In the genomic region with DNA sequence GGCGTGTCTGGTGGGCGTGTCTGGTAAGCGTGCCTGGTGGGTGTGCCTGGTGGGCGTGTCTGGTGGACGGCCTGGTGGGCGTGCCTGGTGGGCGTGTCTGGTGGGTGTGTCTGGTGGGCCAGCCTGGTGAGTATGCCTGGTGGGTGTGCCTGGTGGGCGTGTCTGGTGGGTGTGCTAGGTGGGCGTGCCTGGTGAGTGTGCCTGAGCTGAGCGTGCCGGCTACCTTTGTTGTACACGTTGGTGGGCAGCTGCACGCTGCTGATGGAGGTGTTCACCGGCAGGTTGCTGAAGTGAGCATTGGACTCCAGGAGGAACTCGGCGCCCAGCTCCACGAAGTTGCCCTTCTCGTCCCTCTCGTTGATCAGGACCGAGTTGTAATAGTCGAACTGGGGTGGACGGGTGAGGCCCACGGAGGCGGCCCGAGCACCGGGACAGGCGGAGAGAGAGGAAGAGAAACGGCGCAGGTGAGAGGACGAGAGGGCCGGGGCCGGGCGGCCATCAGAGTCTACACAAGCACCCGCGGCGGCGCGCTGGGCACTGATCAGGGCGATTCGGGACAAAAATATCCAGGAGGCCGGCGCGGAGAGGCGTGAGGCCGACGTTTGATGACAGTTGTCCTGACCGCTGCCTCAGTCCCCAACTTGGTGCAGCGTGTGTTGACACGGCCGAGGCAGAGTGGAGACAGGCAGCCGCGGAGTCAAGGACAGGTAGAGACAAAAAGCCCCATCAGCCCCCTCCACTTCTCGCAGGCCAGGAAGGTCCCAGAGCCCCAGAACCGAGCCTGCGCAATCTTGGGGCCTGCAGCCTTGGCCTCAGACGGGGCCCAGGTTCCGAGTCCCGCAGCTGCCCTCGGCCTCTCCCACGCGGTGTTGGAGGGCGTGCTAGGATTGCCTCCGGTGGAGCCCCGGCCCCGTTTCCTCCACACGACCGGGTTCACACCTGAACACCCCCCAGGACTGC, we compare ENCODE assay signal across 9 cellular contexts. TPM values are rescaled to one million over a fixed set of nuclear protein-coding genes. Genes with fewer than 3 reads are reported as not detected.
A peak's percentile ranks its signal among the peaks of the same experiment; 100 is the strongest.
DNase-seq lines count a peak whose midpoint lies in the region; ATAC-seq and TF ChIP-seq lines count a peak whose summit lies in the region.
"Had no signal": no experiment of that assay in that cellular context is flagged by ENCODE, and none has a peak within 500 bp of the region (broad histone marks: within the 10 kb centered on the region; RNA-seq: fewer than 3 reads in every experiment).

No MANE protein-coding gene starts in this region.

- peak; percentile 25 for DNase-seq in AG20443 (ENCODE audit: low spot score)
- DNase-seq in PC-3 = peak; percentile 25
- peak; percentile 13 for DNase-seq in central memory CD8-positive, alpha-beta T cell (ENCODE audit: low spot score in 2 of 2)
- DNase-seq in naive thymus-derived CD4-positive, alpha-beta T cell = peak in 6 of 9 donors; percentile 5 to 34 (median 14)
- no peak for DNase-seq in SKM-1 treated with dmso at 0.1 percent for 144 hours (lab: John Stamatoyannopoulos, UW; ENCODE audit: unreplicated experiment)
- DNase-seq in HT-29 (ENCODE audit: low spot score) = no peak
- no peak for DNase-seq in GF-D8 (lab: John Stamatoyannopoulos, UW)

- H3K9me3 ChIP-seq in PC-3 (ENCODE audit: low read length) = peaks cover 8% of the 10 kb centered on the region; the same call in 1 of the 2 replicates
- H3K9me3 ChIP-seq in naive thymus-derived CD4-positive, alpha-beta T cell (ENCODE audit: control insufficient read depth in 2 of 3, low read length in 3 of 3) = peaks cover 0 to 8% (median 0%) of the 10 kb centered on the region in 3 experiments

- peaks cover under 1% of the 10 kb centered on the region for H3K36me3 Mint-ChIP-seq in central memory CD8-positive, alpha-beta T cell (ENCODE audit: insufficient read depth)
- H3K36me3 Mint-ChIP-seq in naive thymus-derived CD4-positive, alpha-beta T cell = peaks cover 0 to 11% (median 4%) of the 10 kb centered on the region in 5 donors

- H3K9ac ChIP-seq in PC-3 (ENCODE audit: low read length) = no peak overlapping the region

- H3K4me3 ChIP-seq in PC-3 (ENCODE audit: low read length) = peak overlapping the region; percentile 59
- H3K4me3 ChIP-seq in naive thymus-derived CD4-positive, alpha-beta T cell (ENCODE audit: low read length) = no peak overlapping the region

- intact Hi-C loops in PC-3 (cut with micrococcal nuclease) = no loop called here
- intact Hi-C loops in naive thymus-derived CD4-positive, alpha-beta T cell (cut with micrococcal nuclease) = no loop called here

- H3K4me2 ChIP-seq in PC-3 (ENCODE audit: low read length) = peak overlapping the region; percentile 76

- peaks cover 21% of the 10 kb centered on the region for H3K27me3 Mint-ChIP-seq in central memory CD8-positive, alpha-beta T cell
- peaks cover 13 to 31% (median 18%) of the 10 kb centered on the region in 5 donors for H3K27me3 Mint-ChIP-seq in naive thymus-derived CD4-positive, alpha-beta T cell

- H3K79me2 ChIP-seq in PC-3 (ENCODE audit: low read length) = no peaks in the 10 kb centered on the region

- no peaks in the 10 kb centered on the region for H3K36me3 ChIP-seq in PC-3 (ENCODE audit: low read depth, low read length)
- H3K36me3 ChIP-seq in naive thymus-derived CD4-positive, alpha-beta T cell (ENCODE audit: control insufficient read depth in 2 of 3, insufficient read depth in 3 of 3, low read length in 3 of 3) = no peaks in the 10 kb centered on the region

- peak overlapping the region; percentile 57 for H3K4me3 Mint-ChIP-seq in central memory CD8-positive, alpha-beta T cell
- H3K4me3 Mint-ChIP-seq in naive thymus-derived CD4-positive, alpha-beta T cell = peak overlapping the region; percentile 37 to 80 (median 72)

- H3K27ac ChIP-seq in PC-3 (ENCODE audit: low read length) = no peak overlapping the region
- H3K27ac ChIP-seq in naive thymus-derived CD4-positive, alpha-beta T cell (ENCODE audit: low read depth, low read length) = no peak overlapping the region
- H3K27ac ChIP-seq: C4-2B had no signal

- no TSS peak for BruUV-seq in PC-3 (replicated peaks; lab: Mats Ljungman, UMichigan)

- H4K20me1 ChIP-seq in PC-3 (ENCODE audit: low read length) = no peaks in the 10 kb centered on the region

- H3K4me1 ChIP-seq in PC-3 (ENCODE audit: insufficient read depth, low read length) = peaks cover 10% of the 10 kb centered on the region; the same call in 1 of the 2 replicates
- H3K4me1 ChIP-seq in naive thymus-derived CD4-positive, alpha-beta T cell (ENCODE audit: control insufficient read depth in 2 of 2, insufficient read depth in 2 of 2, low read length in 2 of 2) = no peaks in the 10 kb centered on the region

- ATAC-seq in PC-3 (no peak), GM18502 (IDR thresholded peaks at IDR 0.05; ENCODE audit: poor library complexity, unreplicated experiment) (no peak)
- no peak for ATAC-seq in central memory CD8-positive, alpha-beta T cell (replicated peaks; ENCODE audit: extremely low read depth, poor library complexity, severe bottlenecking)
- peak; percentile 55 for ATAC-seq in naive thymus-derived CD4-positive, alpha-beta T cell

- H3K27me3 ChIP-seq in PC-3 (ENCODE audit: low read length) = no peaks in the 10 kb centered on the region
- no peaks in the 10 kb centered on the region for H3K27me3 ChIP-seq in naive thymus-derived CD4-positive, alpha-beta T cell (ENCODE audit: control insufficient read depth in 2 of 2, insufficient read depth in 2 of 2, low read length in 2 of 2)

- H3F3A ChIP-seq in PC-3 (ENCODE audit: low read length, unreplicated experiment) = no peaks in the 10 kb centered on the region

- H3K9me3 Mint-ChIP-seq in central memory CD8-positive, alpha-beta T cell = peaks cover 15% of the 10 kb centered on the region
- peaks cover 7 to 47% (median 33%) of the 10 kb centered on the region in 11 donors for H3K9me3 Mint-ChIP-seq in naive thymus-derived CD4-positive, alpha-beta T cell

- H3K4me1 Mint-ChIP-seq in central memory CD8-positive, alpha-beta T cell = peaks cover 5% of the 10 kb centered on the region
- H3K4me1 Mint-ChIP-seq in naive thymus-derived CD4-positive, alpha-beta T cell = peaks cover 3 to 13% (median 5%) of the 10 kb centered on the region in 7 donors

- CTCF ChIA-PET in PC-3 (lab: Charles Lee) = no interaction called here
- CTCF ChIA-PET in naive thymus-derived CD4-positive, alpha-beta T cell (lab: Charles Lee) = no interaction called here

- no peak for TF ChIP-seq CTCF in PC-3 (conservative IDR thresholded peaks at IDR 0.05; ENCODE audit: low read depth, low read length)

- no peak overlapping the region for H3K27ac Mint-ChIP-seq in central memory CD8-positive, alpha-beta T cell (ENCODE audit: low read depth)
- no peak overlapping the region for H3K27ac Mint-ChIP-seq in naive thymus-derived CD4-positive, alpha-beta T cell

- no peaks in the 10 kb centered on the region for H3K9me2 ChIP-seq in PC-3 (replicated peaks; ENCODE audit: low read length)

- H2AFZ ChIP-seq in PC-3 (ENCODE audit: low read length) = peak overlapping the region; percentile 86

- POLR2A ChIA-PET in PC-3 (lab: Charles Lee; ENCODE audit: unreplicated experiment) = no interaction called here
- POLR2A ChIA-PET in naive thymus-derived CD4-positive, alpha-beta T cell (lab: Charles Lee) = interaction anchor here (0.6 kb wide), 1 partner anchor 31 kb away, joined by 4 read pairs; no protein-coding TSS in a partner anchor

RNA-seq across cellular contexts. Expression of gene CACNA2D4, which starts 10.5 kb away (rescaled TPM):
- not detected in 2 replicates for total RNA-seq in PC-3 (2014; rRNA removed)
- total RNA-seq in naive thymus-derived CD4-positive, alpha-beta T cell = 10 to 100 TPM in 3 of 5 experiments, 1 to 10 TPM in 2; 9.0 to 23.4 (median 10.1) TPM
- 1 to 10 TPM; 4.9 to 5.7 TPM for polyA plus RNA-seq in naive thymus-derived CD4-positive, alpha-beta T cell
- total RNA-seq in HT-29 (2014; rRNA removed; shearing (Covaris generic)) = 0.81 and 3.4 TPM in 2 replicates

Comparison
In these comparisons a context has a peak if more than half of its experiments do, and no peak if none do; other contexts are left out.
1. DNase-seq: peak in AG20443 (single experiment), PC-3 (single experiment), central memory CD8-positive, alpha-beta T cell (2 of 2) and naive thymus-derived CD4-positive, alpha-beta T cell (6 of 9); none in SKM-1 treated with dmso at 0.1 percent for 144 hours (single experiment), HT-29 (single experiment) and GF-D8 (single experiment).